8 cellular contexts compared by ENCODE assay signal in genomic region chr4:26288308-26288982, GRCh38. TPM values are rescaled to one million over a fixed set of nuclear protein-coding genes. Genes with fewer than 3 reads are reported as not detected.
DNase-seq lines count a peak whose midpoint lies in the region; ATAC-seq lines count a peak whose summit lies in the region.

No MANE protein-coding gene starts in this region.

- peaks cover 22% of the 10 kb centered on the region for H3K4me1 Mint-ChIP-seq in stimulated activated naive CD8-positive, alpha-beta T cell treated with anti-CD3 and anti-CD28 coated beads, Interleukin-15, Interleukin-2, amounts not matched to agents 100 ng/mL and 50 ng/mL, for 24 hours (ENCODE audit: low read depth)

- DNase-seq in activated naive CD4-positive, alpha-beta T cell treated with anti-CD3 and anti-CD28 coated beads, Interleukin-2, amount 50 U/mL, for 72 hours (ENCODE audit: low spot score in 2 of 2): peak in 1 of 2 donors; percentile 45
- no peak for DNase-seq in activated naive CD4-positive, alpha-beta T cell (lab: John Stamatoyannopoulos, UW)
- DNase-seq in NOMO-1 treated with dmso at 0.1 percent for 144 hours (lab: John Stamatoyannopoulos, UW; ENCODE audit: unreplicated experiment) (peak; percentile 92), epithelial cell of prostate (ENCODE audit: low read depth, low spot score) (peak; percentile 16), hippocampal formation (lab: John Stamatoyannopoulos, UW) (no peak), NCI-H1436 (lab: John Stamatoyannopoulos, UW) (no peak)

- peak overlapping the region; percentile 7 for H3K27ac ChIP-seq in epithelial cell of prostate

- H3K4me3 Mint-ChIP-seq in stimulated activated naive CD8-positive, alpha-beta T cell treated with anti-CD3 and anti-CD28 coated beads, Interleukin-15, Interleukin-2, amounts not matched to agents 100 ng/mL and 50 ng/mL, for 24 hours: no peak overlapping the region

- H3K27me3 Mint-ChIP-seq in stimulated activated naive CD8-positive, alpha-beta T cell treated with anti-CD3 and anti-CD28 coated beads, Interleukin-15, Interleukin-2, amounts not matched to agents 100 ng/mL and 50 ng/mL, for 24 hours: no peaks in the 10 kb centered on the region

- no peaks in the 10 kb centered on the region for H3K9me3 Mint-ChIP-seq in activated naive CD4-positive, alpha-beta T cell treated with anti-CD3 and anti-CD28 coated beads, Interleukin-2, amount 50 U/mL, for 72 hours
- no peaks in the 10 kb centered on the region for H3K9me3 Mint-ChIP-seq in stimulated activated naive CD8-positive, alpha-beta T cell treated with anti-CD3 and anti-CD28 coated beads, Interleukin-15, Interleukin-2, amounts not matched to agents 100 ng/mL and 50 ng/mL, for 24 hours

- peak overlapping the region in 1 of 2 donors; percentile 24 for H3K27ac Mint-ChIP-seq in activated naive CD4-positive, alpha-beta T cell treated with anti-CD3 and anti-CD28 coated beads, Interleukin-2, amount 50 U/mL, for 72 hours
- H3K27ac Mint-ChIP-seq in stimulated activated naive CD8-positive, alpha-beta T cell treated with anti-CD3 and anti-CD28 coated beads, Interleukin-15, Interleukin-2, amounts not matched to agents 100 ng/mL and 50 ng/mL, for 24 hours: peak overlapping the region; percentile 63

- ATAC-seq in activated naive CD4-positive, alpha-beta T cell treated with anti-CD3 and anti-CD28 coated beads, Interleukin-2, amount 50 U/mL, for 72 hours: peak; percentile 85 to 97
- peak; percentile 92 for ATAC-seq in HG02610 (IDR thresholded peaks at IDR 0.05; ENCODE audit: unreplicated experiment)

- H3K36me3 Mint-ChIP-seq in activated naive CD4-positive, alpha-beta T cell treated with anti-CD3 and anti-CD28 coated beads, Interleukin-2, amount 50 U/mL, for 72 hours: no peaks in the 10 kb centered on the region
- H3K36me3 Mint-ChIP-seq in stimulated activated naive CD8-positive, alpha-beta T cell treated with anti-CD3 and anti-CD28 coated beads, Interleukin-15, Interleukin-2, amounts not matched to agents 100 ng/mL and 50 ng/mL, for 24 hours (ENCODE audit: low read depth): no peaks in the 10 kb centered on the region

RNA-seq across cellular contexts. Expression of gene RBPJ, which starts 32.4 kb away (rescaled TPM):
- 100 to 1,000 TPM; 175 to 356 TPM for total RNA-seq in activated naive CD4-positive, alpha-beta T cell treated with anti-CD3 and anti-CD28 coated beads, Interleukin-2, amount 50 U/mL, for 72 hours

Comparison
In these comparisons a context has a peak if more than half of its experiments do, and no peak if none do; other contexts are left out.
1. DNase-seq: peak in NOMO-1 treated with dmso at 0.1 percent for 144 hours (single experiment) and epithelial cell of prostate (single experiment); none in activated naive CD4-positive, alpha-beta T cell (0 of 4), hippocampal formation (0 of 2) and NCI-H1436 (single experiment).